In the genomic region with DNA sequence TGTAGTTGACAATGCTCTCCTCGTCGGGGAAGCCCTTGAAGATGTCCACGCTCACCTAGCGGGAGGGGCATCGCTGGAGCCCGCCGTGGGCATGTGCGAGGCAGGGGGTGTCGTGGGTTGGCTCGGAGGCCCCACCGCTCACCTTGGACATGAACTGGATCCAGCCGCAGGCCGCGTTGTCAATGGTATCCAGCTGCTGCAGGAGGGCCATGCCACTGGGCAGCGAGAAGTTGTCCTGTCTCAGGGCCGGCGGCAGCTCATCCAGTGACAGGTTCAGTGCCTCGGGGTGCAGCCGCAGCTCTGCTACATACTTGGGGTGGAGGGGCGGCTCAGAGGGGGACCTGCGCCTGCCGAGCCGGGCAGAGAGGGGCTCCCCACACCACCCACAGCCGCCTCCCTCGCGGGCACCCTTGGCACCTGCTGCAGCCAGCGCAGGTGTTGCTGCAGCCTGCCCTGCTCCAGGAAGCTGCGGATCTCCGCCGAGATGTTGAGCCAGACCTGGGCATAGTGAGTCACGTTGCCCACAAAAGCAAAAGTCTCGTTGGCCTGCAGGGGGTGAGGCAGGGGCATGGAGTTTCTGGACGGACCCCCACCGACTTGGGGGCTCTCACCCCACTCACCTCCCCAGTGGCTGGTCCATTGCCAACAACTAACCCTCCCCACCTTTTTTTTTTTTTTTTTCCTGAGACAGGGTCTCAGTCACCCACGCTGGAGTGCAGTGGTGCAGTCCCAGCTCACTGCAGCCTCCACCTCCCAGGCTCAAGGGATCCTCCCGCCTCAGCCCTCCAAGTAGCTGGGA, we compare ENCODE assay signal across 1 cellular context.
TF ChIP-seq lines count a peak whose summit lies in the region.

No MANE protein-coding gene starts in this region.

TF ChIP-seq in IMR-90, 13 proteins besides CTCF, POLR2A, EP300 and RAD21:
- TF ChIP-seq, protein P1, sequence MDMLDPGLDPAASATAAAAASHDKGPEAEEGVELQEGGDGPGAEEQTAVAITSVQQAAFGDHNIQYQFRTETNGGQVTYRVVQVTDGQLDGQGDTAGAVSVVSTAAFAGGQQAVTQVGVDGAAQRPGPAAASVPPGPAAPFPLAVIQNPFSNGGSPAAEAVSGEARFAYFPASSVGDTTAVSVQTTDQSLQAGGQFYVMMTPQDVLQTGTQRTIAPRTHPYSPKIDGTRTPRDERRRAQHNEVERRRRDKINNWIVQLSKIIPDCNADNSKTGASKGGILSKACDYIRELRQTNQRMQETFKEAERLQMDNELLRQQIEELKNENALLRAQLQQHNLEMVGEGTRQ (IDR thresholded peaks at IDR 0.05; ENCODE audit: low read depth, low read length) = no peak
- TF ChIP-seq RFX5 (IDR thresholded peaks at IDR 0.05; ENCODE audit: low read depth, low read length) (no peak), CEBPB (IDR thresholded peaks at IDR 0.05; ENCODE audit: low read depth, low read length) (no peak), MAZ (IDR thresholded peaks at IDR 0.05; ENCODE audit: borderline replicate concordance, low read depth, low read length) (no peak), NFE2L2 (IDR thresholded peaks at IDR 0.05; ENCODE audit: low read depth, low read length) (no peak)
- TF ChIP-seq, protein P2, sequence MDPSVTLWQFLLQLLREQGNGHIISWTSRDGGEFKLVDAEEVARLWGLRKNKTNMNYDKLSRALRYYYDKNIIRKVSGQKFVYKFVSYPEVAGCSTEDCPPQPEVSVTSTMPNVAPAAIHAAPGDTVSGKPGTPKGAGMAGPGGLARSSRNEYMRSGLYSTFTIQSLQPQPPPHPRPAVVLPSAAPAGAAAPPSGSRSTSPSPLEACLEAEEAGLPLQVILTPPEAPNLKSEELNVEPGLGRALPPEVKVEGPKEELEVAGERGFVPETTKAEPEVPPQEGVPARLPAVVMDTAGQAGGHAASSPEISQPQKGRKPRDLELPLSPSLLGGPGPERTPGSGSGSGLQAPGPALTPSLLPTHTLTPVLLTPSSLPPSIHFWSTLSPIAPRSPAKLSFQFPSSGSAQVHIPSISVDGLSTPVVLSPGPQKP (IDR thresholded peaks at IDR 0.05; ENCODE audit: borderline replicate concordance, low read depth, low read length) = no peak
TF ChIP-seq in IMR-90: peak in this region for 0.
